8 cellular contexts compared by ENCODE assay signal in the genomic region with DNA sequence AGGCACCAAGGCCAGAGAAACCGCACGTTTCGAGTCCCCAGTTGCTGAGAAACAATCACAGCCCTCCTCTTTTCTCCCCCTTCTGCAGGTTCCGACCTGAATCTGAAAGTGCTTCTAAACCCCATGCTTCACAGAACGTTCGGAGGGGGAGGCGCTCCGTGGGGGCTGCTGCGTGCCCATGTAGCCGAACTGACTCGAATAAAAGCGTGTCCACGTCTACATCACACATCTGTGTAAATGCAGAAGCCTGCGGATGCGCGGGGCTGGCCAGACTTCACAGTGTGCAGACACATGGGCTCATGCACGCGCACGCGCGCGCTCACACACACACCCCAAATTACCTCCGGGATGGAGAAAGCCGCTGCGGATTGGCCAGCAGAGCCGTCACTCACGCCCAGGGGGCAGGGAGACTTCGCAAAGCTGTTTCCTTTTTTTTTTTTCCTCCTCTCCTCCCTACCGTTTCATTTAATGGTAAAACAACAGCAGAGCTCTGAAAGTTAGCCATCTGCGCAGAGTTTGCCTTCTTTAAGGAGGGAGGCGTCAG. TPM values are rescaled to one million over a fixed set of nuclear protein-coding genes. Genes with fewer than 3 reads are reported as not detected.
DNase-seq lines count a peak whose midpoint lies in the region; ATAC-seq and TF ChIP-seq lines count a peak whose summit lies in the region.

No MANE protein-coding gene starts in this region.

- no peaks in the 10 kb centered on the region for H3K4me1 ChIP-seq in Caco-2
- peaks cover 14% of the 10 kb centered on the region for H3K4me1 ChIP-seq in endocrine pancreas (ENCODE audit: control insufficient read depth, insufficient read depth, low read length)

- no peaks in the 10 kb centered on the region for H3K36me3 ChIP-seq in Caco-2 (ENCODE audit: control insufficient read depth, insufficient read depth, low read length)
- no peaks in the 10 kb centered on the region for H3K36me3 ChIP-seq in endocrine pancreas (ENCODE audit: control insufficient read depth, insufficient read depth, low read length)

- H3K9me3 Mint-ChIP-seq in Caco-2 (ENCODE audit: unreplicated experiment) = no peaks in the 10 kb centered on the region
- H3K9me3 Mint-ChIP-seq in memory B cell = no peaks in the 10 kb centered on the region

- POLR2A ChIA-PET in Caco-2 (lab: Charles Lee) = interaction anchor here (0.7 kb wide), 1 partner anchor 562 kb away, joined by 4 read pairs; no protein-coding TSS in a partner anchor

- H3K36me3 Mint-ChIP-seq in Caco-2 (ENCODE audit: insufficient read depth, unreplicated experiment) (no peaks in the 10 kb centered on the region), memory B cell (no peaks in the 10 kb centered on the region)

- peak overlapping the region; percentile 81 for H3K9ac ChIP-seq in endocrine pancreas (ENCODE audit: control insufficient read depth, insufficient read depth, low read length)

- intact Hi-C loops in Caco-2 (cut with micrococcal nuclease; ENCODE audit: unreplicated experiment) = loop anchor here (5.0 kb wide), 1 partner anchor 565 kb away; no protein-coding TSS in a partner anchor

- peak overlapping the region; percentile 65 for H3K27ac Mint-ChIP-seq in Caco-2 (ENCODE audit: unreplicated experiment)
- H3K27ac Mint-ChIP-seq in memory B cell = peak overlapping the region; percentile 84

- no peaks in the 10 kb centered on the region for H3K27me3 Mint-ChIP-seq in Caco-2 (ENCODE audit: insufficient read depth, unreplicated experiment)
- peaks cover 10% of the 10 kb centered on the region for H3K27me3 Mint-ChIP-seq in memory B cell

- no peaks in the 10 kb centered on the region for H3K9me3 ChIP-seq in Caco-2
- H3K9me3 ChIP-seq in endocrine pancreas (ENCODE audit: control insufficient read depth, low read length) = no peaks in the 10 kb centered on the region

- CTCF ChIA-PET in Caco-2 (lab: Charles Lee) = interaction anchor here (0.6 to 0.7 kb wide), 2 partner anchors 94 to 1943 kb away, joined by 3 read pairs; no protein-coding TSS in a partner anchor

- no peaks in the 10 kb centered on the region for H3K27me3 ChIP-seq in Caco-2 (replicated peaks; ENCODE audit: control insufficient read depth, insufficient read depth, low read length)
- no peaks in the 10 kb centered on the region for H3K27me3 ChIP-seq in endocrine pancreas (ENCODE audit: control insufficient read depth, insufficient read depth, low read length)

- no TSS peak for BruUV-seq in Caco-2 (replicated peaks; lab: Mats Ljungman, UMichigan)

- peak; percentile 96 to 97 for DNase-seq in Caco-2
- peak; percentile 95 for DNase-seq in HT-29 (ENCODE audit: low spot score)
- peak; percentile 97 for DNase-seq in NOMO-1 treated with DMSO at 0.1 percent for 48 hours (lab: John Stamatoyannopoulos, UW; ENCODE audit: unreplicated experiment)
- DNase-seq in activated CD8-positive, alpha-beta memory T cell treated with anti-CD3 and anti-CD28 coated beads, Interleukin-2, amount 50 U/mL, for 1 hour (ENCODE audit: extremely low read depth) = peak; percentile 91
- peak; percentile 93 to 97 for DNase-seq in memory B cell (ENCODE audit: low spot score in 2 of 2)
- peak; percentile 98 to 99 (median 98) for DNase-seq in stimulated activated CD4-positive, alpha-beta T cell treated with anti-CD3 and anti-CD28 coated beads, TNF-alpha, amount 100 ng/mL, for 48 hours (ENCODE audit: low read depth in 3 of 3)

- ATAC-seq in GM21367 (IDR thresholded peaks at IDR 0.05; ENCODE audit: unreplicated experiment) (peak; percentile 59), memory B cell (ENCODE audit: low read depth) (peak; percentile 77)

- no peak for TF ChIP-seq CTCF in Caco-2 (IDR thresholded peaks at IDR 0.05; ENCODE audit: insufficient read depth in 1 of 2, low read depth in 1 of 2, low read length in 1 of 2, severe bottlenecking in 1 of 2, unreplicated experiment in 1 of 2)

- H3K4me3 ChIP-seq in Caco-2 (ENCODE audit: low read depth, low read length) = peak overlapping the region; percentile 63
- H3K4me3 ChIP-seq in endocrine pancreas (ENCODE audit: control insufficient read depth, insufficient read depth, low read length) = peak overlapping the region; percentile 97

- peak overlapping the region; percentile 78 for H3K4me3 Mint-ChIP-seq in Caco-2 (ENCODE audit: unreplicated experiment)
- peak overlapping the region; percentile 82 for H3K4me3 Mint-ChIP-seq in memory B cell

- H3K4me1 Mint-ChIP-seq in Caco-2 (ENCODE audit: low read depth, unreplicated experiment) (no peaks in the 10 kb centered on the region), memory B cell (peaks cover 14% of the 10 kb centered on the region)

RNA-seq across cellular contexts. Expression of a gene that starts 2.3 kb away (rescaled TPM):
- 14.3 and 25.5 TPM in 2 replicates for total RNA-seq in Caco-2 (2022)
- 8.1 and 10.4 TPM in 2 replicates for total RNA-seq in HT-29 (2014; rRNA removed; shearing (Covaris generic))

Comparison
In these comparisons a context has a peak if more than half of its experiments do, and no peak if none do; other contexts are left out.
1. Peak in every context shown above with its lines: DNase-seq, ATAC-seq and H3K4me3 ChIP-seq.